ENCODE assay signal across 20 cellular contexts in the genomic region with DNA sequence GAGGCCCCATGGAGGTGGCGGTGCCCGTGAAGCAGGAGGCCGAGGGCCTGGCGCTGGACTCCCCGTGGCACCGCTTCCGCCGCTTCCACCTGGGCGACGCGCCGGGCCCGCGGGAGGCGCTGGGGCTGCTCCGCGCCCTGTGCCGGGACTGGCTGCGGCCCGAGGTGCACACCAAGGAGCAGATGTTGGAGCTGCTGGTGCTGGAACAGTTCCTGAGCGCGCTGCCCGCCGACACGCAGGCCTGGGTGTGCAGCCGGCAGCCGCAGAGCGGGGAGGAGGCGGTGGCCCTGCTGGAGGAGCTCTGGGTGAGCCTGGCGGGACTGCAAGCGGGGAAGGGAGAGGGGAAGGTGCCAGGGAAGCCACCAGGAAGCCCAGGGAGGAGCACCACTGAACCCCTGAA. TPM values are rescaled to one million over a fixed set of nuclear protein-coding genes. Genes with fewer than 3 reads are reported as not detected.
DNase-seq lines count a peak whose midpoint lies in the region; ATAC-seq, FAIRE-seq and TF ChIP-seq lines count a peak whose summit lies in the region.
"Had no signal": no experiment of that assay in that cellular context is flagged by ENCODE, and none has a peak within 500 bp of the region (broad histone marks: within the 10 kb centered on the region; RNA-seq: fewer than 3 reads in every experiment).

No MANE protein-coding gene starts in this region.

- H2BK120ac ChIP-seq in neuronal stem cell (ENCODE audit: low read depth, low read length) = no peak overlapping the region

- H3K4me1 Mint-ChIP-seq in stimulated activated memory B cell treated with anti-CD40 and anti-IgM and Interleukin-4, amounts not matched to agents 10 μg/mL and 1 μg/mL and 100 μg/mL, for 72 hours = peaks cover 22% of the 10 kb centered on the region

- POLR2A ChIA-PET in K562 (lab: Yijun Ruan, JAX) = no interaction called here

- H2BK5ac ChIP-seq in neuronal stem cell (ENCODE audit: low read length) = no peak overlapping the region

- no peak for TF ChIP-seq RAD21 in K562 (CRISPR knock-in tag; conservative IDR thresholded peaks at IDR 0.05 in 1 of 2, IDR thresholded peaks at IDR 0.05 in 1 of 2)

- H2AK5ac ChIP-seq in neuronal stem cell (ENCODE audit: low read depth, low read length) = no peak overlapping the region

- H3K27me3 ChIP-seq in K562 (ENCODE audit: control insufficient read depth in 2 of 2, insufficient read depth in 2 of 2, low read length in 2 of 2) (no peaks in the 10 kb centered on the region), neuronal stem cell (ENCODE audit: control insufficient read depth in 3 of 3, insufficient read depth in 3 of 3, low read depth in 1 of 3, low read length in 3 of 3) (no peaks in the 10 kb centered on the region), sigmoid colon (no peaks in the 10 kb centered on the region)
- H3K27me3 ChIP-seq: BLaER1 treated with 17β-estradiol and CSF1 and Interleukin-3, amounts not matched to agents 10 nM and 100 nM had no signal

- CTCF ChIA-PET in K562 (lab: Yijun Ruan, JAX; ENCODE audit: low intra/inter-chr PET ratio) = no interaction called here

- H3K36me3 Mint-ChIP-seq in stimulated activated memory B cell treated with anti-CD40 and anti-IgM and Interleukin-4, amounts not matched to agents 10 μg/mL and 1 μg/mL and 100 μg/mL, for 72 hours = peaks cover 34% of the 10 kb centered on the region

- TF ChIP-seq EP300 in K562 (IDR thresholded peaks at IDR 0.05; ENCODE audit: low read length) (no peak), sigmoid colon (IDR thresholded peaks at IDR 0.05) (no peak)

- no peak for TF ChIP-seq CTCF in K562 (IDR thresholded peaks at IDR 0.05 in 2 of 3, conservative IDR thresholded peaks at IDR 0.05 in 1 of 3; ENCODE audit: insufficient read depth in 2 of 3, low read depth in 1 of 3, low read length in 3 of 3)
- no peak for TF ChIP-seq CTCF in sigmoid colon (IDR thresholded peaks at IDR 0.05)

- no peaks in the 10 kb centered on the region; the same call in 1 of the 2 replicates for H4K20me1 ChIP-seq in K562 (replicated peaks; ENCODE audit: control insufficient read depth, insufficient read depth, low read length)

- no peak overlapping the region for H2BK15ac ChIP-seq in neuronal stem cell (ENCODE audit: low read length)

- no peak overlapping the region for H3K4me2 ChIP-seq in K562 (ENCODE audit: insufficient read depth, low read length)
- H3K4me2 ChIP-seq in neuronal stem cell (ENCODE audit: insufficient read depth, low read length, poor library complexity, severe bottlenecking) = no peak overlapping the region
- H3K4me2 ChIP-seq: BLaER1 treated with 17β-estradiol and CSF1 and Interleukin-3, amounts not matched to agents 10 nM and 100 nM had no signal

- H3K4me3 Mint-ChIP-seq in stimulated activated memory B cell treated with anti-CD40 and anti-IgM and Interleukin-4, amounts not matched to agents 10 μg/mL and 1 μg/mL and 100 μg/mL, for 72 hours = no peak overlapping the region
- H3K4me3 Mint-ChIP-seq: CD4-positive, alpha-beta T cell had no signal

- in situ Hi-C loops in G401 (cut with HindIII; ENCODE audit: low sequenced_read_pairs) (no loop called here), K562 (cut with MboI) (loop anchor here (25.0 kb wide), 1 partner anchor 985 kb away; the partner anchor contains the start of genes DNAAF3 and TNNI3)

- H2BK12ac ChIP-seq in neuronal stem cell (ENCODE audit: low read length) = no peak overlapping the region

- H3K4me1 ChIP-seq in K562 (replicated peaks in 1 of 2; ENCODE audit: control insufficient read depth in 2 of 2, insufficient read depth in 2 of 2, low read length in 2 of 2) = peaks cover 6 to 10% of the 10 kb centered on the region in 2 experiments; a peak in 4 of 5 replicates
- H3K4me1 ChIP-seq in neuronal stem cell (ENCODE audit: control insufficient read depth in 2 of 2, insufficient read depth in 1 of 2, low read depth in 1 of 2, low read length in 2 of 2) = peaks cover 3 to 11% of the 10 kb centered on the region in 2 donors
- peaks cover 0 to 13% (median 13%) of the 10 kb centered on the region in 4 donors for H3K4me1 ChIP-seq in sigmoid colon

- no peak overlapping the region for H3K27ac ChIP-seq in K562 (ENCODE audit: extremely low read depth, low read depth, low read length)
- H3K27ac ChIP-seq in neuronal stem cell (replicated peaks; ENCODE audit: low read length) = no peak overlapping the region
- no peak overlapping the region for H3K27ac ChIP-seq in sigmoid colon
- H3K27ac ChIP-seq: GM23248 had no signal

- peaks cover 15% of the 10 kb centered on the region for H3K79me1 ChIP-seq in neuronal stem cell (ENCODE audit: low read depth, low read length)

- no peak overlapping the region for H4K8ac ChIP-seq in neuronal stem cell (ENCODE audit: low read depth, low read length)

- no peak for FAIRE-seq in K562 (lab: Jason Lieb, UNC)
- FAIRE-seq: GM12878, GM18507, H54 had no signal

- no peak overlapping the region for H2AFZ ChIP-seq in K562 (ENCODE audit: low read depth, low read length)
- H2AFZ ChIP-seq in neuronal stem cell (ENCODE audit: low read length) = no peak overlapping the region
- H2AFZ ChIP-seq: GM23248 had no signal

- H3K27ac Mint-ChIP-seq in stimulated activated memory B cell treated with anti-CD40 and anti-IgM and Interleukin-4, amounts not matched to agents 10 μg/mL and 1 μg/mL and 100 μg/mL, for 72 hours = no peak overlapping the region
- H3K27ac Mint-ChIP-seq: CD4-positive, alpha-beta T cell had no signal

- no TSS peak for BruUV-seq in K562 (replicated peaks; lab: Mats Ljungman, UMichigan)

- intact Hi-C loops in K562 (cut with micrococcal nuclease) = no loop called here
- intact Hi-C loops in sigmoid colon (cut with DNase I) = no loop called here

- H3K14ac ChIP-seq in neuronal stem cell (ENCODE audit: low read length) = no peak overlapping the region

- H3K36me3 ChIP-seq in K562 (ENCODE audit: control insufficient read depth, insufficient read depth, low read length) (peaks cover 27% of the 10 kb centered on the region; the same call in 2 of the 3 replicates), neuronal stem cell (replicated peaks in 1 of 2; ENCODE audit: control insufficient read depth in 2 of 2, insufficient read depth in 2 of 2, low read length in 2 of 2) (peaks cover 22 to 49% of the 10 kb centered on the region in 2 donors), sigmoid colon (peaks cover 0 to 33% (median 13%) of the 10 kb centered on the region in 4 donors)

- 95% methylated on average over 4 of the region's 31 CpGs for WGBS in K562 (ENCODE audit: insufficient coverage, low coverage, missing lambda C conversion rate)
- no CpG with 5 or more reads among the region's 31 CpGs for WGBS in neuronal stem cell (ENCODE audit: extremely low coverage in 2 of 2, insufficient read length in 2 of 2, insufficient replicate concordance in 1 of 2), 2 donors
- WGBS in sigmoid colon, 2 donors = 96 to 98% methylated on average over 31 of the region's 31 CpGs

- no peaks in the 10 kb centered on the region for H3K9me3 Mint-ChIP-seq in stimulated activated memory B cell treated with anti-CD40 and anti-IgM and Interleukin-4, amounts not matched to agents 10 μg/mL and 1 μg/mL and 100 μg/mL, for 72 hours
- H3K9me3 Mint-ChIP-seq: CD4-positive, alpha-beta T cell had no signal

- peaks cover 31% of the 10 kb centered on the region for H3K79me2 ChIP-seq in K562 (ENCODE audit: control insufficient read depth, insufficient read depth, low read length)

- H3K9ac ChIP-seq in K562 (ENCODE audit: insufficient read depth in 1 of 2, low read depth in 2 of 2, low read length in 2 of 2) (no peak overlapping the region), neuronal stem cell (ENCODE audit: low read depth, low read length, poor library complexity) (peak overlapping the region; percentile 3)
- H3K9ac ChIP-seq: GM23248 had no signal

- no peaks in the 10 kb centered on the region for H3K9me3 ChIP-seq in K562 (replicated peaks; ENCODE audit: control insufficient read depth, insufficient read depth, low read depth, low read length)
- H3K9me3 ChIP-seq in neuronal stem cell (replicated peaks in 1 of 2; ENCODE audit: control insufficient read depth in 2 of 2, insufficient read depth in 1 of 2, low read depth in 1 of 2, low read length in 2 of 2) = peaks cover 0 to 3% of the 10 kb centered on the region in 2 donors
- no peaks in the 10 kb centered on the region for H3K9me3 ChIP-seq in sigmoid colon
- H3K9me3 ChIP-seq: BLaER1 treated with 17β-estradiol and CSF1 and Interleukin-3, amounts not matched to agents 10 nM and 100 nM had no signal

- TF ChIP-seq POLR2A in K562 (conservative IDR thresholded peaks at IDR 0.05) (no peak), sigmoid colon (IDR thresholded peaks at IDR 0.05) (no peak)

- H3K4ac ChIP-seq in neuronal stem cell (ENCODE audit: low read length) = no peak overlapping the region

- no peaks in the 10 kb centered on the region for H3K27me3 Mint-ChIP-seq in stimulated activated memory B cell treated with anti-CD40 and anti-IgM and Interleukin-4, amounts not matched to agents 10 μg/mL and 1 μg/mL and 100 μg/mL, for 72 hours
- H3K27me3 Mint-ChIP-seq: CD4-positive, alpha-beta T cell had no signal

- peak; percentile 40 for DNase-seq in G401 (ENCODE audit: low spot score)
- DNase-seq in K562 (ENCODE audit: extremely low read depth in 1 of 4, low spot score in 3 of 4) = no peak
- no peak for DNase-seq in neuronal stem cell (ENCODE audit: low spot score)
- DNase-seq in sigmoid colon = no peak
- no peak for DNase-seq in SKM-1 treated with dmso at 0.1 percent for 144 hours (lab: John Stamatoyannopoulos, UW; ENCODE audit: unreplicated experiment)
- DNase-seq in cerebellar nuclear complex (lab: John Stamatoyannopoulos, UW) = no peak
- DNase-seq: ACHN; Calu3; CD4-positive, alpha-beta T cell; DMS 273 treated with DMSO at 0.1 percent for 48 hours; GM23248 had no signal

- H3K4me3 ChIP-seq in K562 = no peak overlapping the region
- no peak overlapping the region for H3K4me3 ChIP-seq in neuronal stem cell (ENCODE audit: low read length in 2 of 2)
- no peak overlapping the region for H3K4me3 ChIP-seq in sigmoid colon
- H3K4me3 ChIP-seq: BLaER1 treated with 17β-estradiol and CSF1 and Interleukin-3, amounts not matched to agents 10 nM and 100 nM; GM12878; GM23248 had no signal

- no peak overlapping the region for H3K18ac ChIP-seq in neuronal stem cell (ENCODE audit: low read length)

- no peak overlapping the region for H3K23ac ChIP-seq in neuronal stem cell (ENCODE audit: low read depth, low read length, poor library complexity)

- no peak overlapping the region for H4K91ac ChIP-seq in neuronal stem cell (ENCODE audit: low read depth, low read length, poor library complexity)

- ATAC-seq in K562 = no peak
- peak; percentile 46 for ATAC-seq in stimulated activated memory B cell treated with anti-CD40 and anti-IgM and Interleukin-4, amounts not matched to agents 10 μg/mL and 1 μg/mL and 100 μg/mL, for 72 hours
- ATAC-seq: GM12878, HCT116 had no signal

- no peaks in the 10 kb centered on the region for H3K9me1 ChIP-seq in K562 (ENCODE audit: control insufficient read depth, insufficient read depth, low read length)

RNA-seq across cellular contexts. Expression of gene ZNF444, which starts 5.8 kb away (rescaled TPM):
- total RNA-seq in G401 (2014; rRNA removed; shearing (Covaris generic)) = 30.2 and 36.6 TPM in 2 replicates
- 10.3 and 22.0 TPM in 2 replicates for total RNA-seq in K562 (2011; cell fraction: chromatin; rRNA removed; ENCODE audit: low replicate concordance)
- total RNA-seq in K562 (2011; cell fraction: nucleolus; rRNA removed) = 14.7 and 18.6 TPM in 2 replicates
- 13.4 and 17.9 TPM in 2 replicates for total RNA-seq in K562 (2011; cell fraction: nucleoplasm; rRNA removed)
- total RNA-seq in K562 (2014; rRNA removed) (20.0 and 20.8 TPM in 2 replicates), K562 (2014; rRNA removed; fragmentation: Illumina TruSeq; extraction: Trizol) (2.0 and 2.8 TPM in 2 replicates), K562 (2015; rRNA removed; fragmentation: Illumina TruSeq; extraction: Trizol) (6.9 and 7.0 TPM in 2 replicates), K562 (2021) (38.8 and 40.0 TPM in 2 replicates), sigmoid colon (10 to 100 TPM; 25.3 to 57.4 (median 34.1) TPM)
- polyA plus RNA-seq in K562 (2011; rRNA removed) (6.1 and 7.4 TPM in 2 replicates), K562 (2014; fragmentation: Illumina TruSeq; extraction: Trizol) (7.7 and 10.6 TPM in 2 replicates), K562 (2014; fragmentation: Nextera tagmentation; extraction: Ambion mirVana) (under 1 TPM; 0.39 to 0.49 TPM), K562 (2014; rRNA removed) (24.3 and 28.4 TPM in 2 replicates), sigmoid colon (10 to 100 TPM; 11.4 to 27.9 (median 14.3) TPM)
- polyA plus RNA-seq in K562 (2011; cell fraction: cytosol; rRNA removed) = 14.2 and 42.2 TPM in 2 replicates
- polyA plus RNA-seq in K562 (2011; cell fraction: nucleus; rRNA removed) = 10.7 and 21.0 TPM in 2 replicates
- 17.4 and 18.2 TPM in 2 replicates for polyA plus RNA-seq in K562 (2012)
- 2.2 and 4.2 TPM in 2 replicates for polyA minus RNA-seq in K562 (2011; rRNA and poly(A)+ RNA removed)
- 8.6 and 9.5 TPM in 2 replicates for polyA minus RNA-seq in K562 (2011; cell fraction: cytosol; rRNA and poly(A)+ RNA removed)
- 2.8 and 3.4 TPM in 2 replicates for polyA minus RNA-seq in K562 (2011; cell fraction: nucleus; rRNA and poly(A)+ RNA removed)
- 37.6 TPM for polyA plus RNA-seq in neuronal stem cell (2013, experiment 1 of 2)
- polyA plus RNA-seq in neuronal stem cell (2013, experiment 2 of 2) = 37.2 TPM

RNA-seq across cellular contexts. Expression of gene ZNF787, which starts 25.8 kb away (rescaled TPM):
- 55.8 and 56.1 TPM in 2 replicates for total RNA-seq in G401 (2014; rRNA removed; shearing (Covaris generic))
- total RNA-seq in K562 (2011; cell fraction: chromatin; rRNA removed; ENCODE audit: low replicate concordance) = 17.6 and 47.4 TPM in 2 replicates
- total RNA-seq in K562 (2011; cell fraction: nucleolus; rRNA removed) = 27.8 and 29.1 TPM in 2 replicates
- 19.5 and 20.7 TPM in 2 replicates for total RNA-seq in K562 (2011; cell fraction: nucleoplasm; rRNA removed)
- 77.6 and 84.0 TPM in 2 replicates for total RNA-seq in K562 (2014; rRNA removed)
- 5.3 and 5.7 TPM in 2 replicates for total RNA-seq in K562 (2014; rRNA removed; fragmentation: Illumina TruSeq; extraction: Trizol)
- 26.1 and 30.6 TPM in 2 replicates for total RNA-seq in K562 (2015; rRNA removed; fragmentation: Illumina TruSeq; extraction: Trizol)
- total RNA-seq in K562 (2021) = 65.9 and 73.8 TPM in 2 replicates
- 7.3 and 10.9 TPM in 2 replicates for polyA plus RNA-seq in K562 (2011; rRNA removed)
- 11.1 and 55.5 TPM in 2 replicates for polyA plus RNA-seq in K562 (2011; cell fraction: cytosol; rRNA removed)
- 10.4 and 17.2 TPM in 2 replicates for polyA plus RNA-seq in K562 (2011; cell fraction: nucleus; rRNA removed)
- polyA plus RNA-seq in K562 (2012) = 35.3 and 37.8 TPM in 2 replicates
- 6.9 and 20.9 TPM in 2 replicates for polyA plus RNA-seq in K562 (2014; fragmentation: Illumina TruSeq; extraction: Trizol)
- under 1 TPM; 0.45 to 0.53 TPM for polyA plus RNA-seq in K562 (2014; fragmentation: Nextera tagmentation; extraction: Ambion mirVana)
- 51.1 and 54.4 TPM in 2 replicates for polyA plus RNA-seq in K562 (2014; rRNA removed)
- polyA minus RNA-seq in K562 (2011; rRNA and poly(A)+ RNA removed) = 1.8 and 3.2 TPM in 2 replicates
- 20.8 and 30.9 TPM in 2 replicates for polyA minus RNA-seq in K562 (2011; cell fraction: cytosol; rRNA and poly(A)+ RNA removed)
- polyA minus RNA-seq in K562 (2011; cell fraction: nucleus; rRNA and poly(A)+ RNA removed) = 6.3 and 6.7 TPM in 2 replicates
- 37.4 TPM for polyA plus RNA-seq in neuronal stem cell (2013, experiment 1 of 2)
- 36.2 TPM for polyA plus RNA-seq in neuronal stem cell (2013, experiment 2 of 2)
- 10 to 100 TPM; 11.0 to 14.1 (median 12.1) TPM for total RNA-seq in sigmoid colon
- polyA plus RNA-seq in sigmoid colon = 10 to 100 TPM; 25.2 to 38.3 (median 26.1) TPM

RNA-seq across cellular contexts. Expression of gene GALP, which starts 28.9 kb away (rescaled TPM):
- not detected in 2 replicates for total RNA-seq in G401 (2014; rRNA removed; shearing (Covaris generic))
- not detected in 2 replicates for total RNA-seq in K562 (2011; cell fraction: chromatin; rRNA removed; ENCODE audit: low replicate concordance)
- not detected in 2 replicates for total RNA-seq in K562 (2011; cell fraction: nucleolus; rRNA removed)
- total RNA-seq in K562 (2011; cell fraction: nucleoplasm; rRNA removed) = not detected in 2 replicates
- total RNA-seq in K562 (2014; rRNA removed) = not detected in 2 replicates
- not detected in 2 replicates for total RNA-seq in K562 (2014; rRNA removed; fragmentation: Illumina TruSeq; extraction: Trizol)
- not detected in 2 replicates for total RNA-seq in K562 (2015; rRNA removed; fragmentation: Illumina TruSeq; extraction: Trizol)
- not detected in 2 replicates for total RNA-seq in K562 (2021)
- not detected in 2 replicates for polyA plus RNA-seq in K562 (2011; rRNA removed)
- polyA plus RNA-seq in K562 (2011; cell fraction: cytosol; rRNA removed) = not detected in 2 replicates
- not detected in 2 replicates for polyA plus RNA-seq in K562 (2011; cell fraction: nucleus; rRNA removed)
- not detected in 2 replicates for polyA plus RNA-seq in K562 (2012)
- not detected in 2 replicates for polyA plus RNA-seq in K562 (2014; fragmentation: Illumina TruSeq; extraction: Trizol)
- polyA plus RNA-seq in K562 (2014; fragmentation: Nextera tagmentation; extraction: Ambion mirVana) = not detected
- polyA plus RNA-seq in K562 (2014; rRNA removed) = not detected in 2 replicates
- not detected in 2 replicates for polyA minus RNA-seq in K562 (2011; rRNA and poly(A)+ RNA removed)
- not detected in 2 replicates for polyA minus RNA-seq in K562 (2011; cell fraction: cytosol; rRNA and poly(A)+ RNA removed)
- polyA minus RNA-seq in K562 (2011; cell fraction: nucleus; rRNA and poly(A)+ RNA removed) = not detected in 2 replicates
- polyA plus RNA-seq in neuronal stem cell (2013, experiment 1 of 2) = 6.7 TPM
- polyA plus RNA-seq in neuronal stem cell (2013, experiment 2 of 2) = 19.4 TPM
- total RNA-seq in sigmoid colon = not detected
- polyA plus RNA-seq in sigmoid colon = not detected
- total RNA-seq: A172; Calu3; CD4-positive, alpha-beta T cell; Daoy; GM12878; GM23248; HT-29 had no signal
- polyA plus RNA-seq: GM12878, GM23248 had no signal

RNA-seq across cellular contexts. Expression of gene ZSCAN5B, which starts 50.7 kb away (rescaled TPM):
- total RNA-seq in G401 (2014; rRNA removed; shearing (Covaris generic)) = not detected in 2 replicates
- not detected in 2 replicates for total RNA-seq in K562 (2011; cell fraction: chromatin; rRNA removed; ENCODE audit: low replicate concordance)
- not detected in 2 replicates for total RNA-seq in K562 (2011; cell fraction: nucleolus; rRNA removed)
- total RNA-seq in K562 (2011; cell fraction: nucleoplasm; rRNA removed) = not detected in 2 replicates
- total RNA-seq in K562 (2014; rRNA removed) = 0.08 TPM in 1 of 2 replicates, not detected in the other
- not detected in 2 replicates for total RNA-seq in K562 (2014; rRNA removed; fragmentation: Illumina TruSeq; extraction: Trizol)
- 0.07 TPM in 1 of 2 replicates, not detected in the other for total RNA-seq in K562 (2015; rRNA removed; fragmentation: Illumina TruSeq; extraction: Trizol)
- total RNA-seq in K562 (2021) = not detected in 2 replicates
- polyA plus RNA-seq in K562 (2011; rRNA removed) = not detected in 2 replicates
- polyA plus RNA-seq in K562 (2011; cell fraction: cytosol; rRNA removed) = 0.04 and 0.06 TPM in 2 replicates
- polyA plus RNA-seq in K562 (2011; cell fraction: nucleus; rRNA removed) = 0.10 TPM in 1 of 2 replicates, not detected in the other
- 0.07 and 0.08 TPM in 2 replicates for polyA plus RNA-seq in K562 (2012)
- polyA plus RNA-seq in K562 (2014; fragmentation: Illumina TruSeq; extraction: Trizol) = not detected in 2 replicates
- under 1 TPM in 1 of 2 experiments, not detected in 1; 0.03 TPM for polyA plus RNA-seq in K562 (2014; fragmentation: Nextera tagmentation; extraction: Ambion mirVana)
- polyA plus RNA-seq in K562 (2014; rRNA removed) = not detected in 2 replicates
- 0.14 TPM in 1 of 2 replicates, not detected in the other for polyA minus RNA-seq in K562 (2011; rRNA and poly(A)+ RNA removed)
- not detected in 2 replicates for polyA minus RNA-seq in K562 (2011; cell fraction: cytosol; rRNA and poly(A)+ RNA removed)
- not detected in 2 replicates for polyA minus RNA-seq in K562 (2011; cell fraction: nucleus; rRNA and poly(A)+ RNA removed)
- polyA plus RNA-seq in neuronal stem cell (2013, experiment 1 of 2) = 0.06 TPM
- polyA plus RNA-seq in neuronal stem cell (2013, experiment 2 of 2) = 0.08 TPM
- not detected for total RNA-seq in sigmoid colon
- under 1 TPM in 2 of 3 donors, not detected in 1; 0.06 to 0.60 TPM for polyA plus RNA-seq in sigmoid colon
- total RNA-seq: A172; Calu3; CD4-positive, alpha-beta T cell; Daoy; GM12878; GM23248; HT-29 had no signal
- polyA plus RNA-seq: GM23248 had no signal

RNA-seq across cellular contexts. Expression of gene ZSCAN5C, which starts 55.2 kb away (rescaled TPM):
- 0.37 TPM in 1 of 2 replicates, not detected in the other for total RNA-seq in G401 (2014; rRNA removed; shearing (Covaris generic))
- total RNA-seq in K562 (2011; cell fraction: chromatin; rRNA removed; ENCODE audit: low replicate concordance) = not detected in 2 replicates
- total RNA-seq in K562 (2011; cell fraction: nucleolus; rRNA removed) = not detected in 2 replicates
- not detected in 2 replicates for total RNA-seq in K562 (2011; cell fraction: nucleoplasm; rRNA removed)
- 0.08 TPM in 1 of 2 replicates, not detected in the other for total RNA-seq in K562 (2014; rRNA removed)
- not detected in 2 replicates for total RNA-seq in K562 (2014; rRNA removed; fragmentation: Illumina TruSeq; extraction: Trizol)
- not detected in 2 replicates for total RNA-seq in K562 (2015; rRNA removed; fragmentation: Illumina TruSeq; extraction: Trizol)
- total RNA-seq in K562 (2021) = not detected in 2 replicates
- not detected in 2 replicates for polyA plus RNA-seq in K562 (2011; rRNA removed)
- not detected in 2 replicates for polyA plus RNA-seq in K562 (2011; cell fraction: cytosol; rRNA removed)
- polyA plus RNA-seq in K562 (2011; cell fraction: nucleus; rRNA removed) = not detected in 2 replicates
- not detected in 2 replicates for polyA plus RNA-seq in K562 (2012)
- polyA plus RNA-seq in K562 (2014; fragmentation: Illumina TruSeq; extraction: Trizol) = not detected in 2 replicates
- polyA plus RNA-seq in K562 (2014; fragmentation: Nextera tagmentation; extraction: Ambion mirVana) = under 1 TPM in 1 of 2 experiments, not detected in 1; 0.07 TPM
- not detected in 2 replicates for polyA plus RNA-seq in K562 (2014; rRNA removed)
- polyA minus RNA-seq in K562 (2011; rRNA and poly(A)+ RNA removed) = not detected in 2 replicates
- polyA minus RNA-seq in K562 (2011; cell fraction: cytosol; rRNA and poly(A)+ RNA removed) = not detected in 2 replicates
- not detected in 2 replicates for polyA minus RNA-seq in K562 (2011; cell fraction: nucleus; rRNA and poly(A)+ RNA removed)
- not detected for polyA plus RNA-seq in neuronal stem cell (2013, experiment 1 of 2)
- polyA plus RNA-seq in neuronal stem cell (2013, experiment 2 of 2) = 0.03 TPM
- not detected for total RNA-seq in sigmoid colon
- polyA plus RNA-seq in sigmoid colon = not detected
- total RNA-seq: A172; Calu3; CD4-positive, alpha-beta T cell; Daoy; GM12878; GM23248; HT-29 had no signal
- polyA plus RNA-seq: GM12878, GM23248 had no signal
